9 cellular contexts compared by ENCODE assay signal in the genomic region with DNA sequence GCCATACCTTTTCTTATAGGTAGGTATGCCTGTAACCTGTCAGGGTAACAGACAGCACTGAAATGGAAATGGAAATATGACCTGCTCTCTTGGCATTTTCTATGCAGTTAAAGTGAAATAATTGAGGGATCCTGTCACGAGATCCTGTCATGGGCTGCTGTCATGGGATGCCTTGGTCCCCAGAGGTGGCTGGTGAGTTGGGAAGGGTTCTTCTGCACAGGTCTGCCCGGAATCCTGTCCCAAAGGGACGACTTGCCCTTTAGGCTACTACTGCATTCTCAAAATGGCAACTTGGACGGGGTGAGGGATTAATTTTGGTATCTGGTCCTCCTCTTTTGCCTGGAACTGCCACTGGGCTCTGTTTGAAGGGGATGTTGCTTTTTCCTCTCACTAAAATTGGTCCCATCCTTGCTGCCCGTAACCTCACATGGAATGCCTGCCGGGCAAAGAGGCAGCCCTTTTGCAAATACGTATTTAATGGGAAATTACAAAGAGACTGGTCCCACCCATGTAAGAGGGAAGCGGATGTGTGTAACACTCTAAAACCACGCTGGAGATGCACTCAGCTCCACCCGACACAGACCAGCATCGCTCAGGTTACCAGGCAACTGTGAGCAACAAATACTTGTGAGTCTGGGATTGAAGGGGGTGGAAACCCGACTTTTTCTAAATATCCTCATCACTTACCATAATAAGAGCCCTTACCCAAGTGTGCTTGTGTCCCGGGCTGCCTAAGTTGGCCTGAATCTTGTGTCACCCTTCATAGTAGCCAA. TPM values are rescaled to one million over a fixed set of nuclear protein-coding genes. Genes with fewer than 3 reads are reported as not detected.
DNase-seq lines count a peak whose midpoint lies in the region; ATAC-seq and TF ChIP-seq lines count a peak whose summit lies in the region.
"Had no signal": no experiment of that assay in that cellular context is flagged by ENCODE, and none has a peak within 500 bp of the region (broad histone marks: within the 10 kb centered on the region; RNA-seq: fewer than 3 reads in every experiment).

No MANE protein-coding gene starts in this region.

- H3K79me2 ChIP-seq in mesendoderm (ENCODE audit: control insufficient read depth, insufficient read depth, low read length), result no peaks in the 10 kb centered on the region

- H3K27me3 ChIP-seq in mesendoderm (ENCODE audit: insufficient read depth, low read length, poor library complexity) (no peaks in the 10 kb centered on the region), stomach (no peaks in the 10 kb centered on the region)
- H3K27me3 ChIP-seq: BLaER1 had no signal

- no peak overlapping the region for H3K56ac ChIP-seq in mesendoderm (ENCODE audit: low read length)

- TF ChIP-seq POLR2A in stomach (IDR thresholded peaks at IDR 0.05), result no peak

- TF ChIP-seq EP300 in stomach (IDR thresholded peaks at IDR 0.05), result peak; percentile 69

- no peak overlapping the region for H4K8ac ChIP-seq in mesendoderm (ENCODE audit: low read depth, low read length)

- no peaks in the 10 kb centered on the region for H3K9me3 ChIP-seq in stomach
- H3K9me3 ChIP-seq: BLaER1 had no signal

- H3K4ac ChIP-seq in mesendoderm (ENCODE audit: low read depth, low read length), result no peak overlapping the region

- peaks cover 2% of the 10 kb centered on the region for H3K79me1 ChIP-seq in mesendoderm (ENCODE audit: low read length)

- H3K27ac ChIP-seq in mesendoderm (ENCODE audit: low read depth, low read length) (no peak overlapping the region), stomach (peak overlapping the region; percentile 73 to 90 (median 78))
- H3K27ac ChIP-seq: BLaER1 had no signal

- H2BK5ac ChIP-seq in mesendoderm (ENCODE audit: low read length), result no peak overlapping the region

- no peak overlapping the region for H2BK15ac ChIP-seq in mesendoderm (replicated peaks; ENCODE audit: low read depth)

- H3K4me2 ChIP-seq in mesendoderm (ENCODE audit: low read length), result no peak overlapping the region
- H3K4me2 ChIP-seq: BLaER1 had no signal

- no peak for TF ChIP-seq CTCF in stomach (IDR thresholded peaks at IDR 0.05)

- H3K9ac ChIP-seq in mesendoderm (ENCODE audit: low read length), result no peak overlapping the region
- H3K9ac ChIP-seq: BLaER1 had no signal

- peak; percentile 51 for DNase-seq in activated CD4-positive, CD25-positive, alpha-beta regulatory T cell treated with anti-CD3 and anti-CD28 coated beads, Interleukin-2, amount 50 U/mL, for 16 hours (ENCODE audit: low read depth, low spot score)
- DNase-seq in activated CD4-positive, CD25-positive, alpha-beta regulatory T cell treated with anti-CD3 and anti-CD28 coated beads, Interleukin-2, amount 50 U/mL, for 72 hours, result no peak
- DNase-seq in astrocyte of the hippocampus (ENCODE audit: low read depth, low spot score) (peak; percentile 46), mesendoderm (peak; percentile 47), stomach (no peak), NCI-H2196 (lab: John Stamatoyannopoulos, UW; ENCODE audit: unreplicated experiment) (no peak), Kasumi-1 (lab: John Stamatoyannopoulos, UW) (no peak)

- H4K5ac ChIP-seq in mesendoderm (ENCODE audit: low read length), result no peak overlapping the region

- H3K36me3 ChIP-seq in mesendoderm (ENCODE audit: control insufficient read depth, insufficient read depth, low read length) (no peaks in the 10 kb centered on the region), stomach (peaks cover 0 to 2% (median under 1%) of the 10 kb centered on the region in 4 donors)

- H3K18ac ChIP-seq in mesendoderm (ENCODE audit: low read length), result no peak overlapping the region

- no peaks in the 10 kb centered on the region for H3K4me1 ChIP-seq in mesendoderm (ENCODE audit: control insufficient read depth, low read depth, low read length)
- peaks cover 31 to 59% (median 48%) of the 10 kb centered on the region in 4 donors for H3K4me1 ChIP-seq in stomach

- H3K4me3 ChIP-seq in mesendoderm (ENCODE audit: low read length), result no peak overlapping the region
- H3K4me3 ChIP-seq in stomach, result no peak overlapping the region
- H3K4me3 ChIP-seq: BLaER1 had no signal

- intact Hi-C loops in stomach (cut with DNase I; ENCODE audit: low total_unique reads), result no loop called here

- H2AK5ac ChIP-seq in mesendoderm (ENCODE audit: low read length), result no peak overlapping the region

- no peak overlapping the region for H3K23ac ChIP-seq in mesendoderm (ENCODE audit: low read length)

- no peak for ATAC-seq in HG02642 (IDR thresholded peaks at IDR 0.05; ENCODE audit: poor library complexity, unreplicated experiment)

- no CpG with 5 or more reads among the region's 13 CpGs for WGBS in mesendoderm (ENCODE audit: extremely low coverage, insufficient coverage, low lambda C conversion rate)
- WGBS in stomach, 5 donors, result 40 to 73% (median 62%) methylated on average over 13 of the region's 13 CpGs

- H2BK120ac ChIP-seq in mesendoderm (ENCODE audit: low read depth, low read length), result no peak overlapping the region

RNA-seq across cellular contexts. Expression of a gene that starts 47.5 kb away (rescaled TPM):
- 24.2 TPM for polyA plus RNA-seq in mesendoderm (2013, experiment 1 of 2)
- polyA plus RNA-seq in mesendoderm (2013, experiment 2 of 2), result 24.0 TPM
- 10 to 100 TPM in 3 of 5 donors, 1 to 10 TPM in 2; 2.2 to 21.7 (median 17.5) TPM for total RNA-seq in stomach
- polyA plus RNA-seq in stomach, result 10 to 100 TPM in 2 of 3 donors, 1 to 10 TPM in 1; 8.0 to 13.3 (median 12.2) TPM

Comparison
In these comparisons a context has a peak if more than half of its experiments do, and no peak if none do; other contexts are left out.
1. DNase-seq: peak in activated CD4-positive, CD25-positive, alpha-beta regulatory T cell treated with anti-CD3 and anti-CD28 coated beads, Interleukin-2, amount 50 U/mL, for 16 hours (single experiment), astrocyte of the hippocampus (single experiment) and mesendoderm (single experiment); none in activated CD4-positive, CD25-positive, alpha-beta regulatory T cell treated with anti-CD3 and anti-CD28 coated beads, Interleukin-2, amount 50 U/mL, for 72 hours (single experiment), stomach (single experiment), NCI-H2196 (single experiment) and Kasumi-1 (0 of 2).